19 cellular contexts compared by ENCODE assay signal in genomic region chr4:139795476-139795875, GRCh38.
"Had no signal": no experiment of that assay in that cellular context is flagged by ENCODE, and none has a peak within 500 bp of the region (broad histone marks: within the 10 kb centered on the region; RNA-seq: fewer than 3 reads in every experiment).

No MANE protein-coding gene starts in this region.

- H3K9me3 ChIP-seq: ascending aorta, esophagus squamous epithelium, lower lobe of right lung, sigmoid colon, spleen, thoracic aorta, upper lobe of left lung had no signal

- H3K4me1 ChIP-seq: ascending aorta had no signal

- ATAC-seq: activated CD4-positive, CD25-positive, alpha-beta regulatory T cell treated with anti-CD3 and anti-CD28 coated beads, Interleukin-2, amount 50 U/mL, for 24 hours; activated CD8-positive, alpha-beta T cell treated with anti-CD3 and anti-CD28 coated beads, Interleukin-2, amount 10 ng/mL, durations not matched to agents 7 days and 5 days; lower lobe of right lung; stimulated activated memory B cell treated with anti-CD40 and anti-IgM and Interleukin-4, amounts not matched to agents 10 μg/mL and 1 μg/mL and 100 μg/mL, for 72 hours had no signal

- H3K4me3 ChIP-seq: ascending aorta, esophagus squamous epithelium, lower lobe of right lung, sigmoid colon, spleen, thoracic aorta, upper lobe of left lung had no signal

- H3K27ac ChIP-seq: ascending aorta, esophagus squamous epithelium, lower lobe of right lung, sigmoid colon, spleen, thoracic aorta, upper lobe of left lung had no signal

- H3K27me3 ChIP-seq: ascending aorta, esophagus squamous epithelium, sigmoid colon, spleen, upper lobe of left lung had no signal

- H3K36me3 ChIP-seq: ascending aorta, esophagus squamous epithelium, lower lobe of right lung, sigmoid colon, spleen, thoracic aorta, upper lobe of left lung had no signal

- DNase-seq: activated CD4-positive, alpha-beta T cell treated with anti-CD3 and anti-CD28 coated beads, Interleukin-2, amount 10 ng/mL, durations not matched to agents 7 days and 5 days; activated CD8-positive, alpha-beta T cell treated with anti-CD3 and anti-CD28 coated beads, Interleukin-2, amount 10 ng/mL, durations not matched to agents 7 days and 5 days; activated effector memory CD4-positive, alpha-beta T cell treated with Interleukin-2 at 50 U/mL for 16 hours; activated naive CD4-positive, alpha-beta T cell treated with anti-CD3 and anti-CD28 coated beads, Interleukin-2, amount 10 ng/mL, durations not matched to agents 7 days and 5 days; activated T-cell treated with anti-CD3 and anti-CD28 coated beads, Interleukin-2, amount 50 U/mL, for 24 hours; effector CD8-positive, alpha-beta T cell; esophagus squamous epithelium; foreskin melanocyte; glutamatergic neuron; hypothalamus; lower lobe of right lung; sigmoid colon; spleen; stimulated activated CD4-positive, alpha-beta T cell treated with anti-CD3 and anti-CD28 coated beads, Interleukin-4, amount 100 ng/mL, for 4 hours; upper lobe of left lung had no signal
